ENCODE assay signal across 8 cellular contexts in the genomic region with DNA sequence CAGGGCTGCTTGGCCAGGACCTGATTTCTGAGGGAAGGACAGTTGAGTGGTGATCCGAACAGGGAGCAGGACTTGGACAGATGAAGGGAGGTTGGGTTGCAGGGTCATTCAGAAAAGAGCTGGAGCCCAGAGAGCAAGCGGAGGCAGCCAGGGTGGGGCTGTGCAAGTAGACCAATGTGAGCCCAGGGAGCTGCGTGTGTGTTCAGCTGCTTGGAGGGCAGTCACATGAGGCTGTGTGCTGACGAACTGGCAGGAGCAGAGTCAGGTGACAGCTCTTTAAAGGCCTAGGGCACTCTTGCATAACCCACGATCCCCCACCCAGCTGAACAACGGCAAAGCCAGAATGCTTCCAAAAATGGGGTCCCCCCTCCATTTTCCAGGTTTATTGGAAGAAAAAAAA. TPM values are rescaled to one million over a fixed set of nuclear protein-coding genes. Genes with fewer than 3 reads are reported as not detected.
DNase-seq lines count a peak whose midpoint lies in the region; ATAC-seq and TF ChIP-seq lines count a peak whose summit lies in the region.

No MANE protein-coding gene starts in this region.

- no peak for ATAC-seq in SK-N-SH treated with all-trans-retinoic acid at 6 μM for 48 hours

- H3K9ac ChIP-seq in SK-N-SH (no peak overlapping the region), colonic mucosa (ENCODE audit: low read depth in 2 of 2, low read length in 2 of 2) (peak overlapping the region in 1 of 2 donors; percentile 30)

- CTCF ChIA-PET in SK-N-SH (lab: Yijun Ruan, JAX) = interaction anchor here (0.8 to 2.8 kb wide), 11 partner anchors 9 to 397 kb away, joined by 3 to 16 read pairs (median 5); partner anchors contain the start of gene COPS8

- POLR2A ChIA-PET in SK-N-SH (lab: Yijun Ruan, JAX) = no interaction called here

- TF ChIP-seq CTCF in SK-N-SH (IDR thresholded peaks at IDR 0.05) (no peak), colonic mucosa (IDR thresholded peaks at IDR 0.05) (no peak)

- no peaks in the 10 kb centered on the region for H4K20me1 ChIP-seq in SK-N-SH (ENCODE audit: insufficient read depth)

- no peaks in the 10 kb centered on the region for H3K9me2 ChIP-seq in SK-N-SH

- H3K9me3 ChIP-seq in SK-N-SH = no peaks in the 10 kb centered on the region
- H3K9me3 ChIP-seq in colonic mucosa = no peaks in the 10 kb centered on the region

- 0 out of 2 replicates have a peak overlapping the region, but pooled peaks have one; percentile 95 for H3K4me2 ChIP-seq in SK-N-SH

- TF ChIP-seq EP300 in SK-N-SH (IDR thresholded peaks at IDR 0.05; ENCODE audit: borderline replicate concordance in 1 of 2, low read depth in 1 of 2, low read length in 1 of 2) = no peak

- H3K27ac ChIP-seq in SK-N-SH (ENCODE audit: low read depth in 2 of 2, low read length in 1 of 2) (peak overlapping the region; percentile 56 to 87), colonic mucosa (peak overlapping the region; percentile 81)

- 74% methylated on average over 6 of the region's 6 CpGs for WGBS in SK-N-SH (ENCODE audit: low lambda C conversion rate)

- no peak for TF ChIP-seq RAD21 in SK-N-SH (IDR thresholded peaks at IDR 0.05; ENCODE audit: low read length)

- no peak overlapping the region for H2AFZ ChIP-seq in SK-N-SH (ENCODE audit: low read depth)

- H3K36me3 ChIP-seq in SK-N-SH (replicated peaks in 1 of 2; ENCODE audit: control insufficient read depth in 1 of 2, insufficient read depth in 2 of 2, low read length in 1 of 2) (no peaks in the 10 kb centered on the region), colonic mucosa (no peaks in the 10 kb centered on the region)

- H3K4me3 ChIP-seq in SK-N-SH (ENCODE audit: low read depth in 2 of 2, low read length in 1 of 2) = no peak overlapping the region
- no peak overlapping the region for H3K4me3 ChIP-seq in colonic mucosa

- intact Hi-C loops in colonic mucosa (cut with DNase I) = no loop called here

- H3K27me3 ChIP-seq in SK-N-SH (ENCODE audit: insufficient read depth) (no peaks in the 10 kb centered on the region), colonic mucosa (peaks cover 10% of the 10 kb centered on the region)

- DNase-seq in SK-N-SH (peak; percentile 58), colonic mucosa (peak; percentile 90), mesenteric fat pad (ENCODE audit: low spot score) (peak; percentile 89), ecto neural progenitor cell (ENCODE audit: low spot score) (no peak), superior temporal gyrus (ENCODE audit: extremely low spot score) (no peak), kidney glomerular epithelial cell (lab: John Stamatoyannopoulos, UW) (no peak), iPS-NIHi7 (ENCODE audit: extremely low spot score) (no peak)

- peaks cover 11% of the 10 kb centered on the region for H3F3A ChIP-seq in SK-N-SH (replicated peaks; ENCODE audit: insufficient read depth)

- peaks cover 35% of the 10 kb centered on the region for H3K79me2 ChIP-seq in SK-N-SH (ENCODE audit: insufficient read depth)

- peaks cover 14 to 29% of the 10 kb centered on the region in 2 experiments; a peak in 3 of 4 replicates for H3K4me1 ChIP-seq in SK-N-SH (ENCODE audit: control insufficient read depth in 1 of 2, insufficient read depth in 2 of 2, low read depth in 1 of 2, low read length in 1 of 2)
- no peaks in the 10 kb centered on the region for H3K4me1 ChIP-seq in colonic mucosa

TF ChIP-seq in SK-N-SH, 30 proteins besides CTCF, POLR2A, EP300 and RAD21:
- TF ChIP-seq, protein P1, sequence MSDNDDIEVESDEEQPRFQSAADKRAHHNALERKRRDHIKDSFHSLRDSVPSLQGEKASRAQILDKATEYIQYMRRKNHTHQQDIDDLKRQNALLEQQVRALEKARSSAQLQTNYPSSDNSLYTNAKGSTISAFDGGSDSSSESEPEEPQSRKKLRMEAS (IDR thresholded peaks at IDR 0.05; ENCODE audit: low read depth) = no peak
- TF ChIP-seq USF2 (IDR thresholded peaks at IDR 0.05; ENCODE audit: borderline replicate concordance, low read depth, low read length) (peak; percentile 41; the same call in 1 of the 2 replicates), USF1 (IDR thresholded peaks at IDR 0.05; ENCODE audit: borderline replicate concordance, low read depth) (peak; percentile 9; the same call in 1 of the 2 replicates)

TF ChIP-seq in SK-N-SH treated with all-trans-retinoic acid at 6 μM for 48 hours, 23 proteins besides CTCF, POLR2A, EP300 and RAD21:
- TF ChIP-seq ARNTL (CRISPR knock-in tag; IDR thresholded peaks at IDR 0.05; ENCODE audit: borderline replicate concordance, low read depth) (no peak), POU6F1 (CRISPR knock-in tag; IDR thresholded peaks at IDR 0.05; ENCODE audit: borderline replicate concordance, low read depth) (no peak), RARB (CRISPR knock-in tag; IDR thresholded peaks at IDR 0.05) (no peak), GLIS3 (CRISPR knock-in tag; IDR thresholded peaks at IDR 0.05) (no peak), CREB5 (CRISPR knock-in tag; IDR thresholded peaks at IDR 0.05; ENCODE audit: low read depth) (no peak), CSDC2 (CRISPR knock-in tag; IDR thresholded peaks at IDR 0.05) (no peak), ZFP3 (CRISPR knock-in tag; IDR thresholded peaks at IDR 0.05) (no peak), ZNF8 (CRISPR knock-in tag; IDR thresholded peaks at IDR 0.05) (no peak), PPARA (CRISPR knock-in tag; IDR thresholded peaks at IDR 0.05; ENCODE audit: borderline replicate concordance) (no peak), ZFP30 (CRISPR knock-in tag; IDR thresholded peaks at IDR 0.05) (no peak), OSR1 (CRISPR knock-in tag; IDR thresholded peaks at IDR 0.05) (no peak), ESRRG (CRISPR knock-in tag; IDR thresholded peaks at IDR 0.05) (no peak), ISL1 (CRISPR knock-in tag; IDR thresholded peaks at IDR 0.05) (no peak)
- TF ChIP-seq, protein P2, sequence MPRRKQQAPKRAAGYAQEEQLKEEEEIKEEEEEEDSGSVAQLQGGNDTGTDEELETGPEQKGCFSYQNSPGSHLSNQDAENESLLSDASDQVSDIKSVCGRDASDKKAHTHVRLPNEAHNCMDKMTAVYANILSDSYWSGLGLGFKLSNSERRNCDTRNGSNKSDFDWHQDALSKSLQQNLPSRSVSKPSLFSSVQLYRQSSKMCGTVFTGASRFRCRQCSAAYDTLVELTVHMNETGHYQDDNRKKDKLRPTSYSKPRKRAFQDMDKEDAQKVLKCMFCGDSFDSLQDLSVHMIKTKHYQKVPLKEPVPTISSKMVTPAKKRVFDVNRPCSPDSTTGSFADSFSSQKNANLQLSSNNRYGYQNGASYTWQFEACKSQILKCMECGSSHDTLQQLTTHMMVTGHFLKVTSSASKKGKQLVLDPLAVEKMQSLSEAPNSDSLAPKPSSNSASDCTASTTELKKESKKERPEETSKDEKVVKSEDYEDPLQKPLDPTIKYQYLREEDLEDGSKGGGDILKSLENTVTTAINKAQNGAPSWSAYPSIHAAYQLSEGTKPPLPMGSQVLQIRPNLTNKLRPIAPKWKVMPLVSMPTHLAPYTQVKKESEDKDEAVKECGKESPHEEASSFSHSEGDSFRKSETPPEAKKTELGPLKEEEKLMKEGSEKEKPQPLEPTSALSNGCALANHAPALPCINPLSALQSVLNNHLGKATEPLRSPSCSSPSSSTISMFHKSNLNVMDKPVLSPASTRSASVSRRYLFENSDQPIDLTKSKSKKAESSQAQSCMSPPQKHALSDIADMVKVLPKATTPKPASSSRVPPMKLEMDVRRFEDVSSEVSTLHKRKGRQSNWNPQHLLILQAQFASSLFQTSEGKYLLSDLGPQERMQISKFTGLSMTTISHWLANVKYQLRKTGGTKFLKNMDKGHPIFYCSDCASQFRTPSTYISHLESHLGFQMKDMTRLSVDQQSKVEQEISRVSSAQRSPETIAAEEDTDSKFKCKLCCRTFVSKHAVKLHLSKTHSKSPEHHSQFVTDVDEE (CRISPR knock-in tag; IDR thresholded peaks at IDR 0.05) = no peak
TF ChIP-seq in SK-N-SH treated with all-trans-retinoic acid at 6 μM for 48 hours: peak in this region for 0.

RNA-seq across cellular contexts. Expression of gene MLPH, which starts 4.6 kb away (rescaled TPM):
- 84.8 and 93.6 TPM in 2 replicates for polyA plus RNA-seq in SK-N-SH (2012; rRNA removed)
- polyA plus RNA-seq in SK-N-SH (2012; cell fraction: cytosol; rRNA removed) = 37.4 and 44.7 TPM in 2 replicates
- polyA plus RNA-seq in SK-N-SH (2012; cell fraction: nucleus; rRNA removed) = 348 and 369 TPM in 2 replicates
- 100 to 1,000 TPM in 1 of 2 donors, 10 to 100 TPM in 1; 87.9 to 111 TPM for total RNA-seq in colonic mucosa
- 7.3 TPM for total RNA-seq in mesenteric fat pad

Comparison
In these comparisons a context has a peak if more than half of its experiments do, and no peak if none do; other contexts are left out.
1. DNase-seq: peak in SK-N-SH (single experiment), colonic mucosa (single experiment) and mesenteric fat pad (single experiment); none in ecto neural progenitor cell (single experiment), superior temporal gyrus (single experiment), kidney glomerular epithelial cell (single experiment) and iPS-NIHi7 (single experiment).
2. RNA of gene MLPH, which starts 4.6 kb away (total RNA-seq): 87.9 to 111 TPM in colonic mucosa; 7.3 TPM in mesenteric fat pad (single experiment); every median in the first group is over 10 times any median in the second.